ENCODE assay signal across 11 cellular contexts in genomic region chr2:16641509-16641908, GRCh38.
"Had no signal": no experiment of that assay in that cellular context is flagged by ENCODE, and none has a peak within 500 bp of the region (broad histone marks: within the 10 kb centered on the region; RNA-seq: fewer than 3 reads in every experiment).

No MANE protein-coding gene starts in this region.

- H3K36me3 ChIP-seq: right atrium auricular region had no signal

- H3K27ac ChIP-seq: lower lobe of right lung had no signal

- H3K4me3 ChIP-seq: gastroesophageal sphincter, lower lobe of right lung, right atrium auricular region had no signal

- ATAC-seq: activated naive CD4-positive, alpha-beta T cell treated with anti-CD3 and anti-CD28 coated beads, Interleukin-2, amount 50 U/mL, for 72 hours; esophagus mucosa had no signal

- DNase-seq: activated CD4-positive, alpha-beta T cell treated with anti-CD3 and anti-CD28 coated beads for 1 hour; activated CD4-positive, alpha-beta T cell treated with anti-CD3 and anti-CD28 coated beads, Interleukin-2, amount 50 U/mL, for 4 hours; activated gamma-delta T cell treated with Interleukin-2 at 50 U/mL for 16 hours; effector CD8-positive, alpha-beta T cell; lower lobe of right lung; midbrain; stimulated activated CD4-positive, alpha-beta T cell treated with anti-CD3 and anti-CD28 coated beads, Interleukin-2, amount 100 ng/mL, for 24 hours had no signal

- H3K27me3 ChIP-seq: gastroesophageal sphincter, right atrium auricular region had no signal

- H3K9me3 ChIP-seq: gastroesophageal sphincter, lower lobe of right lung, right atrium auricular region had no signal
